In the genomic region with DNA sequence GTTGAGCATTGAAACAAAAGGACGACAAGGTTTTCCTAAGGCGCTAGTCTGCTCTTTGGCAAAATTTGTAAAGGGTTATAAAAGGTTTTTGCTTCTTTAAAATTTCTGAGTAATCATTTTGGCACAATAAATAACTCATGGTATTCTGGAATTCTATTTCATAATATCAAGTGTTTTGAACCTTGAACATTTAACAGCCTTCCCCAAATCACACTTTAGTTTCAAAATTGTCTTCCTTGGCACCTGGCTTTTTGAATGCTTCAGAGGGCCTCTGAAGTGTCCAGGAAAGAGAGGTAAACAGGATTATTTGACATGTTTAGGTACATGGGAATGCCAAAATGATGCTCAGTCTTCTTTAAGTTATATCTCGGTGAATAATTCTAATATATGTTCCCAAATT, we compare ENCODE assay signal across 16 cellular contexts.
"Had no signal": no experiment of that assay in that cellular context is flagged by ENCODE, and none has a peak within 500 bp of the region (broad histone marks: within the 10 kb centered on the region; RNA-seq: fewer than 3 reads in every experiment).

No MANE protein-coding gene starts in this region.

- H3K36me3 ChIP-seq: neutrophil had no signal

- ATAC-seq: activated CD4-positive, CD25-positive, alpha-beta regulatory T cell treated with anti-CD3 and anti-CD28 coated beads, Interleukin-2, amount 50 U/mL, for 24 hours had no signal

- H3K9me3 Mint-ChIP-seq: activated naive CD8-positive, alpha-beta T cell treated with anti-CD3 and anti-CD28 coated beads, Interleukin-2, amount 10 ng/mL, durations not matched to agents 7 days and 5 days; type B pancreatic cell had no signal

- H3K4me3 Mint-ChIP-seq: activated naive CD8-positive, alpha-beta T cell treated with anti-CD3 and anti-CD28 coated beads, Interleukin-2, amount 10 ng/mL, durations not matched to agents 7 days and 5 days; naive B cell; type B pancreatic cell had no signal

- DNase-seq: activated CD4-positive, alpha-beta T cell treated with anti-CD3 and anti-CD28 coated beads, Interleukin-2, amount 50 U/mL, for 1 hour; activated CD8-positive, alpha-beta memory T cell treated with anti-CD3 and anti-CD28 coated beads for 24 hours; activated naive CD4-positive, alpha-beta T cell; activated naive CD8-positive, alpha-beta T cell treated with anti-CD3 and anti-CD28 coated beads, Interleukin-2, amount 10 ng/mL, durations not matched to agents 7 days and 5 days; anterior cingulate cortex; cerebellar nuclear complex; effector CD8-positive, alpha-beta T cell; kidney glomerular epithelial cell; naive B cell; retina; stimulated activated CD4-positive, alpha-beta T cell treated with anti-CD3 and anti-CD28 coated beads, Interleukin-15, amount 100 ng/mL, for 24 hours; stimulated activated CD4-positive, alpha-beta T cell treated with anti-CD3 and anti-CD28 coated beads, Interleukin-4, amount 100 ng/mL, for 1 hour; stimulated activated naive CD4-positive, alpha-beta T cell had no signal

- H3K27ac ChIP-seq: neutrophil had no signal

- H3K27ac Mint-ChIP-seq: activated naive CD8-positive, alpha-beta T cell treated with anti-CD3 and anti-CD28 coated beads, Interleukin-2, amount 10 ng/mL, durations not matched to agents 7 days and 5 days; naive B cell; type B pancreatic cell had no signal

- H3K36me3 Mint-ChIP-seq: activated naive CD8-positive, alpha-beta T cell treated with anti-CD3 and anti-CD28 coated beads, Interleukin-2, amount 10 ng/mL, durations not matched to agents 7 days and 5 days; naive B cell; type B pancreatic cell had no signal

- H3K9me3 ChIP-seq: neutrophil had no signal
